24 cellular contexts compared by ENCODE assay signal in the genomic region with DNA sequence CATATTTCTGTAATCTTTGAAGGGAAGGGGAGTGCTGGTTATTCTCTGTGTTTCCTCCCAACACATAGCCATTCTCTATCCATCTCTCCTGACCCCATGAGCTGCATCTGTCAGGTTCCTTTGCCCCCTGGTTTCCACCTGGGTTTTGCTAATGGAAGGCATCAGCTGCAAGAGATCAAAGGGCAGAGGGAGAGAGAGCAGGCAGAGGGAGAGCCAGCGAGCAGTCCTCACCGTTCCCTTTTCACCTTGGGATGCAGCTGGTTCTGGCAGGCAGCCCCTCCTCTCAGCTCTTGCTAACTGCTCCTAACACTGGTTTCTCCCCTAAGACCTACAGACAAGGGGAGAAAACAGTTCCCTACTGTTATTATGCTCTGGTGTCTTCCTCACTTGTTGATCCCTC.
DNase-seq lines count a peak whose midpoint lies in the region; ATAC-seq and TF ChIP-seq lines count a peak whose summit lies in the region.
"Had no signal": no experiment of that assay in that cellular context is flagged by ENCODE, and none has a peak within 500 bp of the region (broad histone marks: within the 10 kb centered on the region; RNA-seq: fewer than 3 reads in every experiment).

No MANE protein-coding gene starts in this region.

- no peak overlapping the region for H3K27ac ChIP-seq in H9 (ENCODE audit: insufficient read length, low read depth, low read length)

- no peaks in the 10 kb centered on the region for H3K9me3 Mint-ChIP-seq in H9
- H3K9me3 Mint-ChIP-seq in glutamatergic neuron (ENCODE audit: unreplicated experiment), result peaks cover 2% of the 10 kb centered on the region

- no peak overlapping the region for H3K23ac ChIP-seq in H9 (ENCODE audit: insufficient read length, low read depth, low read length)

- no peaks in the 10 kb centered on the region for H3K9me3 ChIP-seq in H9 (ENCODE audit: control insufficient read depth, low read depth, low read length)
- H3K9me3 ChIP-seq: SK-N-SH had no signal

- H3K4me2 ChIP-seq in H9 (ENCODE audit: insufficient read depth, insufficient read length, low read length), result no peak overlapping the region
- H3K4me2 ChIP-seq: SK-N-SH had no signal

- no peak overlapping the region for H3K4ac ChIP-seq in H9 (ENCODE audit: low read depth, low read length)

- WGBS in H9 (ENCODE audit: extremely low coverage, insufficient read length, low lambda C conversion rate), result no CpG with 5 or more reads among the region's 2 CpGs

- no peak overlapping the region for H3K56ac ChIP-seq in H9 (ENCODE audit: insufficient read length, low read depth, low read length)

- H3K23me2 ChIP-seq in H9 (ENCODE audit: insufficient read length, low read depth, low read length, poor library complexity, severe bottlenecking), result no peaks in the 10 kb centered on the region

- H4K20me1 ChIP-seq in H9 (ENCODE audit: control insufficient read depth, insufficient read depth, insufficient read length), result no peaks in the 10 kb centered on the region

- TF ChIP-seq CTCF in H9 (conservative IDR thresholded peaks at IDR 0.05) (no peak), glutamatergic neuron (IDR thresholded peaks at IDR 0.05; ENCODE audit: partially characterized antibody, unreplicated experiment) (no peak)

- ATAC-seq in left lobe of liver, result peak; percentile 64
- ATAC-seq: HCT116, K562 had no signal

- H3K79me1 ChIP-seq in H9 (ENCODE audit: insufficient read depth, low read depth, low read length, poor library complexity, severe bottlenecking), result no peaks in the 10 kb centered on the region

- H3K27me3 Mint-ChIP-seq in H9 (ENCODE audit: low read depth), result no peaks in the 10 kb centered on the region
- no peaks in the 10 kb centered on the region for H3K27me3 Mint-ChIP-seq in glutamatergic neuron (ENCODE audit: unreplicated experiment)
- H3K27me3 Mint-ChIP-seq: B cell; CD8-positive, alpha-beta memory T cell had no signal

- H2AK5ac ChIP-seq in H9 (ENCODE audit: insufficient read length, low read length), result no peak overlapping the region

- H2AFZ ChIP-seq in H9 (ENCODE audit: low read length), result no peak overlapping the region

- H3K79me2 ChIP-seq in H9 (ENCODE audit: insufficient read depth, low read length), result no peaks in the 10 kb centered on the region

- H3K18ac ChIP-seq in H9 (ENCODE audit: insufficient read length, low read depth, low read length), result no peak overlapping the region

- H2BK12ac ChIP-seq in H9 (ENCODE audit: insufficient read length, low read depth, low read length), result no peak overlapping the region

- no peak overlapping the region for H4K91ac ChIP-seq in H9 (ENCODE audit: insufficient read length, low read depth, low read length)

- H2BK120ac ChIP-seq in H9 (ENCODE audit: low read depth, low read length, poor library complexity, severe bottlenecking), result no peak overlapping the region

- no peak overlapping the region for H2BK20ac ChIP-seq in H9 (ENCODE audit: low read depth, low read length, poor library complexity, severe bottlenecking)

- H4K5ac ChIP-seq in H9 (ENCODE audit: insufficient read length, low read depth, low read length), result no peak overlapping the region

- H3K9ac ChIP-seq in H9 (ENCODE audit: extremely low read depth, insufficient read length, low read length), result no peak overlapping the region
- H3K9ac ChIP-seq: SK-N-SH had no signal

- peak overlapping the region; percentile 59; the same call in 1 of the 2 replicates for H3K14ac ChIP-seq in H9 (ENCODE audit: insufficient read depth, low read length)

- H3K4me1 ChIP-seq in H9 (ENCODE audit: insufficient read depth, low read length), result no peaks in the 10 kb centered on the region

- no peak overlapping the region for H2BK15ac ChIP-seq in H9 (ENCODE audit: low read depth, low read length)

- H3T11ph ChIP-seq in H9 (ENCODE audit: low read length), result no peak overlapping the region

- no peaks in the 10 kb centered on the region for H3K27me3 ChIP-seq in H9 (ENCODE audit: insufficient read depth, low read length)

- peak; percentile 36 for DNase-seq in H9
- peak; percentile 47 for DNase-seq in glutamatergic neuron
- peak; percentile 49 for DNase-seq in left lobe of liver (ENCODE audit: low spot score)
- DNase-seq in retina, result peak; percentile 62
- no peak for DNase-seq in stimulated activated naive CD4-positive, alpha-beta T cell treated with Interleukin-2 at 50 U/mL for 16 hours (lab: John Stamatoyannopoulos, UW)
- DNase-seq in stimulated activated CD4-positive, alpha-beta T cell treated with anti-CD3 and anti-CD28 coated beads, Interleukin-4, amount 100 ng/mL, for 4 hours, result no peak
- no peak for DNase-seq in DMS53 (lab: John Stamatoyannopoulos, UW)
- DNase-seq: Calu3; CD8-positive, alpha-beta memory T cell; GOT3; Kasumi-1; NCI-H1105; NCI-H1436 treated with DMSO at 0.1 percent for 48 hours; NCI-H187 treated with DMSO at 0.1 percent for 48 hours; NCI-H2171 treated with DMSO at 0.1 percent for 48 hours; NCI-H345; NCI-H510A treated with DMSO at 0.1 percent for 48 hours; SIG-M5; SK-N-SH; SW 1271 had no signal

- H3K4me1 Mint-ChIP-seq in H9 (peaks cover 5 to 10% of the 10 kb centered on the region in 2 experiments), glutamatergic neuron (ENCODE audit: low read depth, unreplicated experiment) (peaks cover 19% of the 10 kb centered on the region)
- H3K4me1 Mint-ChIP-seq: B cell; CD14-positive monocyte; CD8-positive, alpha-beta memory T cell had no signal

- H3K36me3 Mint-ChIP-seq in H9 (ENCODE audit: insufficient read depth in 1 of 3, low read depth in 3 of 3) (no peaks in the 10 kb centered on the region), glutamatergic neuron (ENCODE audit: unreplicated experiment) (no peaks in the 10 kb centered on the region)
- H3K36me3 Mint-ChIP-seq: CD14-positive monocyte; CD8-positive, alpha-beta memory T cell had no signal

- H4K8ac ChIP-seq in H9 (replicated peaks; ENCODE audit: insufficient read length, low read depth, low read length), result no peak overlapping the region

- no peak overlapping the region for H2BK5ac ChIP-seq in H9 (ENCODE audit: insufficient read length, low read length)

- H3K4me3 Mint-ChIP-seq in H9, result no peak overlapping the region
- H3K4me3 Mint-ChIP-seq in glutamatergic neuron (ENCODE audit: unreplicated experiment), result no peak overlapping the region
- H3K4me3 Mint-ChIP-seq: B cell; CD14-positive monocyte; CD8-positive, alpha-beta memory T cell had no signal

- H3K27ac Mint-ChIP-seq in H9, result no peak overlapping the region
- H3K27ac Mint-ChIP-seq in glutamatergic neuron (ENCODE audit: unreplicated experiment), result peak overlapping the region; percentile 24
- H3K27ac Mint-ChIP-seq: B cell; CD14-positive monocyte; CD8-positive, alpha-beta memory T cell had no signal

Comparison
In these comparisons a context has a peak if more than half of its experiments do, and no peak if none do; other contexts are left out.
1. DNase-seq: peak in H9 (single experiment), glutamatergic neuron (single experiment), left lobe of liver (single experiment) and retina (single experiment); none in stimulated activated naive CD4-positive, alpha-beta T cell treated with Interleukin-2 at 50 U/mL for 16 hours (single experiment), stimulated activated CD4-positive, alpha-beta T cell treated with anti-CD3 and anti-CD28 coated beads, Interleukin-4, amount 100 ng/mL, for 4 hours (0 of 2) and DMS53 (single experiment).